In the genomic region with DNA sequence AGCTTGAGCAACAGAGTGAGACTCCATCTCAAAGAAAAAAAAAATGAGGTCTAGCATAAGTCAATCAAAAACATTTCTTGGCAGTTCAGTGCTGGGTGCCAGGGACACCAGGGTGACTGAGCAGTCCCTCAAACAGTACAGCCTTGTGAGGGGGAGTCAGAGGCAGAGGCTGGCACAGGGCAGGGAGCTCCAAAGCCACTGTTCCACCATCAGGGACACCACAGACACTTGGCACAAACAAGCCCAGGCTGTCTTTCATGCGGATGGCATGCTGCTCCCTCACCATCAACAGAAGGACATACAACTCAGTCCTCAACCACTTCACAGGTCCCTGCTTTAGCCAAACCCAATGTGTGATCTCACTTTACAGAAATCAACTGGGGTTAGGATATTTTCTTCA, we compare ENCODE assay signal across 20 cellular contexts. TPM values are rescaled to one million over a fixed set of nuclear protein-coding genes. Genes with fewer than 3 reads are reported as not detected.
DNase-seq lines count a peak whose midpoint lies in the region; ATAC-seq, FAIRE-seq and TF ChIP-seq lines count a peak whose summit lies in the region.
"Had no signal": no experiment of that assay in that cellular context is flagged by ENCODE, and none has a peak within 500 bp of the region (broad histone marks: within the 10 kb centered on the region; RNA-seq: fewer than 3 reads in every experiment).

No MANE protein-coding gene starts in this region.

- TF ChIP-seq RAD21 in H1 (IDR thresholded peaks at IDR 0.05 in 1 of 2, conservative IDR thresholded peaks at IDR 0.05 in 1 of 2; ENCODE audit: low read depth in 2 of 2, low read length in 2 of 2), result no peak

- H3K79me2 ChIP-seq in H1 (ENCODE audit: control insufficient read depth in 1 of 2, insufficient read depth in 2 of 2, low read length in 2 of 2) (no peaks in the 10 kb centered on the region), Karpas-422 (ENCODE audit: low read length) (no peaks in the 10 kb centered on the region)

- 0 out of 2 replicates have a peak overlapping the region, but pooled peaks have one; percentile 39 for H2AFZ ChIP-seq in H1 (ENCODE audit: low read length)
- H2AFZ ChIP-seq in Karpas-422 (ENCODE audit: low read length), result no peak overlapping the region

- TF ChIP-seq POLR2A in H1 (IDR thresholded peaks at IDR 0.05; ENCODE audit: control extremely low read depth in 1 of 2, low read depth in 2 of 2, low read length in 2 of 2), result no peak

- no peak overlapping the region for H3K27ac Mint-ChIP-seq in activated CD4-positive, alpha-beta T cell treated with anti-CD3 and anti-CD28 coated beads, Interleukin-2, amount 10 ng/mL, durations not matched to agents 24 days and 14 days

- H3K27me3 ChIP-seq in HL-60 (ENCODE audit: insufficient read depth, poor library complexity, severe bottlenecking) (no peaks in the 10 kb centered on the region), H1 (replicated peaks in 1 of 4; ENCODE audit: control insufficient read depth in 3 of 4, extremely low read depth in 1 of 4, insufficient read depth in 3 of 4, low read length in 3 of 4) (no peaks in the 10 kb centered on the region), Karpas-422 (ENCODE audit: low read length) (no peaks in the 10 kb centered on the region)
- H3K27me3 ChIP-seq: foreskin keratinocyte had no signal

- CTCF ChIA-PET in H1 (lab: Charles Lee; ENCODE audit: partially characterized antibody), result interaction anchor here (0.9 to 2.0 kb wide), 5 partner anchors 9 to 68 kb away, joined by 3 to 7 read pairs (median 3); no protein-coding TSS in a partner anchor

- H4K91ac ChIP-seq in H1 (replicated peaks; ENCODE audit: insufficient read length, low read length), result no peak overlapping the region

- 0 out of 2 replicates have a peak overlapping the region, but pooled peaks have one; percentile 48 for H2BK15ac ChIP-seq in H1 (ENCODE audit: low read length)

- H3K4me3 Mint-ChIP-seq in activated CD4-positive, alpha-beta T cell treated with anti-CD3 and anti-CD28 coated beads, Interleukin-2, amount 10 ng/mL, durations not matched to agents 24 days and 14 days, result no peak overlapping the region

- no peak for ATAC-seq in sciatic nerve
- no peak for ATAC-seq in HG03159 (IDR thresholded peaks at IDR 0.05; ENCODE audit: unreplicated experiment)
- ATAC-seq: foreskin keratinocyte had no signal

- H3K27me3 Mint-ChIP-seq in activated CD4-positive, alpha-beta T cell treated with anti-CD3 and anti-CD28 coated beads, Interleukin-2, amount 10 ng/mL, durations not matched to agents 24 days and 14 days, result peaks cover 4% of the 10 kb centered on the region

- H3K14ac ChIP-seq in H1 (ENCODE audit: insufficient read length), result no peak overlapping the region

- WGBS in H1 (ENCODE audit: extremely low coverage in 1 of 2, insufficient coverage in 1 of 2, insufficient read length in 1 of 2, insufficient replicate concordance in 2 of 2, low coverage in 1 of 2, low lambda C conversion rate in 2 of 2, missing lambda C conversion rate in 1 of 2), 2 experiments, result 89% methylated on average over 1 of the region's 1 CpG; no CpG with 5 or more reads in 1 of the 2 experiments

- H3K4me3 ChIP-seq in HL-60 (replicated peaks; ENCODE audit: insufficient read depth, low read length) (no peak overlapping the region), H1 (ENCODE audit: extremely low read depth in 1 of 4, insufficient read depth in 2 of 4, low read depth in 3 of 4, low read length in 4 of 4) (no peak overlapping the region), Karpas-422 (ENCODE audit: low read length) (no peak overlapping the region)

- no peak overlapping the region for H3K18ac ChIP-seq in H1 (ENCODE audit: extremely low read depth, low read length)

- no peak for FAIRE-seq in H1 (lab: Jason Lieb, UNC)
- FAIRE-seq: A204.1, astrocyte, colon, endothelial cell of umbilical vein, RCC 7860, small intestine had no signal

- H3K4me1 ChIP-seq in H1 (replicated peaks in 1 of 4; ENCODE audit: control insufficient read depth in 3 of 4, insufficient read depth in 4 of 4, low read length in 3 of 4) (no peaks in the 10 kb centered on the region), Karpas-422 (ENCODE audit: low read length) (peaks cover 7% of the 10 kb centered on the region)
- H3K4me1 ChIP-seq: foreskin keratinocyte had no signal

- H2AK5ac ChIP-seq in H1 (ENCODE audit: low read depth, low read length), result no peak overlapping the region

- peaks cover 11% of the 10 kb centered on the region for H3K9me3 Mint-ChIP-seq in activated CD4-positive, alpha-beta T cell treated with anti-CD3 and anti-CD28 coated beads, Interleukin-2, amount 10 ng/mL, durations not matched to agents 24 days and 14 days

- no peak for TF ChIP-seq EP300 in H1 (IDR thresholded peaks at IDR 0.05; ENCODE audit: borderline replicate concordance in 1 of 2, low read depth in 2 of 2, low read length in 2 of 2)

- H3K27ac ChIP-seq in HL-60 (replicated peaks), result peak overlapping the region; percentile 86
- no peak overlapping the region for H3K27ac ChIP-seq in H1 (ENCODE audit: low read depth, low read length)
- H3K27ac ChIP-seq in Karpas-422 (ENCODE audit: low read length), result no peak overlapping the region
- H3K27ac ChIP-seq: foreskin keratinocyte had no signal

- no peaks in the 10 kb centered on the region for H3K79me1 ChIP-seq in H1 (ENCODE audit: low read depth, low read length)

- H2BK12ac ChIP-seq in H1 (ENCODE audit: low read depth, low read length), result no peak overlapping the region

- no peaks in the 10 kb centered on the region for H3K9me2 ChIP-seq in Karpas-422 (replicated peaks; ENCODE audit: insufficient read depth, low read length)

- no peak overlapping the region for H2BK20ac ChIP-seq in H1 (ENCODE audit: low read length)

- peaks cover 12% of the 10 kb centered on the region for H3K4me1 Mint-ChIP-seq in activated CD4-positive, alpha-beta T cell treated with anti-CD3 and anti-CD28 coated beads, Interleukin-2, amount 10 ng/mL, durations not matched to agents 24 days and 14 days

- POLR2A ChIA-PET in H1 (lab: Charles Lee; ENCODE audit: partially characterized antibody), result interaction anchor here (1.0 to 1.3 kb wide), 2 partner anchors 55 to 62 kb away, joined by 3 read pairs; a partner anchor contains a TSS

- H4K20me1 ChIP-seq in H1 (replicated peaks in 1 of 2; ENCODE audit: control insufficient read depth in 1 of 2, insufficient read depth in 2 of 2, low read length in 2 of 2), result no peaks in the 10 kb centered on the region
- H4K20me1 ChIP-seq in Karpas-422 (ENCODE audit: insufficient read depth, low read depth, low read length), result no peaks in the 10 kb centered on the region

- no peaks in the 10 kb centered on the region; a peak in 1 of 4 replicates for H3K9me3 ChIP-seq in H1 (ENCODE audit: insufficient read depth in 2 of 2, low read depth in 1 of 2, low read length in 1 of 2)
- peaks cover 4% of the 10 kb centered on the region; the same call in 1 of the 2 replicates for H3K9me3 ChIP-seq in Karpas-422 (ENCODE audit: low read length)
- H3K9me3 ChIP-seq: left lung had no signal

- intact Hi-C loops in activated CD4-positive, alpha-beta T cell treated with anti-CD3 and anti-CD28 coated beads, Interleukin-2, amount 10 ng/mL, durations not matched to agents 24 days and 14 days (cut with micrococcal nuclease), result no loop called here
- intact Hi-C loops in sciatic nerve (cut with DNase I), result no loop called here

- H4K8ac ChIP-seq in H1 (ENCODE audit: extremely low read depth, insufficient read depth, low read length), result no peak overlapping the region

- H2BK5ac ChIP-seq in H1 (ENCODE audit: low read depth, low read length), result no peak overlapping the region

- no peak overlapping the region for H3K9ac ChIP-seq in H1 (replicated peaks in 1 of 4; ENCODE audit: extremely low read depth in 1 of 4, low read depth in 3 of 4, low read length in 3 of 4)
- no peak overlapping the region for H3K9ac ChIP-seq in Karpas-422 (ENCODE audit: low read length)

- no peak overlapping the region for H2BK120ac ChIP-seq in H1 (replicated peaks; ENCODE audit: low read depth, low read length)

- no peak overlapping the region for H4K5ac ChIP-seq in H1 (ENCODE audit: insufficient read length, low read depth, low read length)

- H3K56ac ChIP-seq in H1 (replicated peaks; ENCODE audit: insufficient read length, low read depth, low read length), result no peak overlapping the region

- H3K36me3 Mint-ChIP-seq in activated CD4-positive, alpha-beta T cell treated with anti-CD3 and anti-CD28 coated beads, Interleukin-2, amount 10 ng/mL, durations not matched to agents 24 days and 14 days (ENCODE audit: low read depth), result peaks cover 9% of the 10 kb centered on the region

- peak; percentile 60 for DNase-seq in activated CD4-positive, alpha-beta T cell treated with anti-CD3 and anti-CD28 coated beads, Interleukin-2, amount 10 ng/mL, durations not matched to agents 24 days and 14 days
- no peak for DNase-seq in activated CD4-positive, alpha-beta T cell treated with anti-CD3 and anti-CD28 coated beads, Interleukin-2, amount 50 U/mL, for 4 hours
- peak in 1 of 2 experiments; percentile 21 for DNase-seq in HL-60 (ENCODE audit: low read depth in 1 of 2, low spot score in 1 of 2)
- no peak for DNase-seq in H1 (ENCODE audit: low read depth in 1 of 2, low spot score in 2 of 2)
- DNase-seq in sciatic nerve (ENCODE audit: low spot score), result peak; percentile 31
- no peak for DNase-seq in NCI-H2227 treated with DMSO at 0.1 percent for 48 hours (lab: John Stamatoyannopoulos, UW)
- no peak for DNase-seq in Karpas-422
- DNase-seq: C1 segment of cervical spinal cord, foreskin keratinocyte, HCEC 1CT, left lung, NCI-H2171, NCI-H82 had no signal

- no peak overlapping the region for H3K4me2 ChIP-seq in H1 (ENCODE audit: insufficient read depth in 1 of 2, low read depth in 2 of 2, low read length in 2 of 2)
- H3K4me2 ChIP-seq in Karpas-422 (ENCODE audit: low read depth, low read length, poor library complexity, severe bottlenecking), result no peak overlapping the region

- no peaks in the 10 kb centered on the region for H3K23me2 ChIP-seq in H1 (ENCODE audit: low read depth, low read length)

- TF ChIP-seq CTCF in HL-60 (IDR thresholded peaks at IDR 0.05; ENCODE audit: insufficient read depth, low read length) (no peak), H1 (IDR thresholded peaks at IDR 0.05; ENCODE audit: control extremely low read depth in 1 of 3, insufficient read depth in 1 of 3, low read depth in 1 of 3, low read length in 3 of 3) (no peak)

- no peaks in the 10 kb centered on the region for H3K36me3 ChIP-seq in H1 (ENCODE audit: control insufficient read depth in 2 of 4, insufficient read depth in 4 of 4, low read length in 3 of 4)
- 0 out of 2 replicates have a peak, but pooled peaks cover 2% of the 10 kb centered on the region for H3K36me3 ChIP-seq in Karpas-422 (ENCODE audit: insufficient read depth, low read length)
- H3K36me3 ChIP-seq: left lung had no signal

- H3K23ac ChIP-seq in H1 (ENCODE audit: insufficient read length), result no peak overlapping the region

- no peak overlapping the region for H3K4ac ChIP-seq in H1 (replicated peaks; ENCODE audit: insufficient read length, low read depth, low read length)

RNA-seq across cellular contexts. Expression of a gene that starts 36.0 kb away (rescaled TPM):
- total RNA-seq in activated CD4-positive, alpha-beta T cell treated with anti-CD3 and anti-CD28 coated beads, Interleukin-2, amount 10 ng/mL, durations not matched to agents 24 days and 14 days, result not detected in 2 replicates
- 18.7 and 21.5 TPM in 2 replicates for total RNA-seq in H1 (2021; fragmentation: NEBNext Ultra II Directional; extraction: Animal tissue kit (Norgen Biotek cat#: 25700))
- 19.6 and 24.2 TPM in 2 replicates for polyA plus RNA-seq in H1 (2011; rRNA removed)
- 9.2 TPM for polyA plus RNA-seq in H1 (2011; cell fraction: cytosol; rRNA removed)
- polyA plus RNA-seq in H1 (2011; cell fraction: nucleus; rRNA removed), result 32.8 TPM
- 9.0 to 19.1 TPM (median 15.6 TPM) in 4 replicates for polyA plus RNA-seq in H1 (2012, experiment 1 of 2)
- 9.6 TPM for polyA plus RNA-seq in H1 (2012, experiment 2 of 2)
- 27.2 TPM for polyA plus RNA-seq in H1 (2013, experiment 1 of 2)
- polyA plus RNA-seq in H1 (2013, experiment 2 of 2), result 27.6 TPM
- polyA minus RNA-seq in H1 (2011; rRNA and poly(A)+ RNA removed), result 15.4 and 22.9 TPM in 2 replicates
- 17.1 TPM for polyA minus RNA-seq in H1 (2011; cell fraction: cytosol; rRNA and poly(A)+ RNA removed)
- 16.3 TPM for polyA minus RNA-seq in H1 (2011; cell fraction: nucleus; rRNA and poly(A)+ RNA removed)
- not detected for total RNA-seq in sciatic nerve
- total RNA-seq in Karpas-422 (2014; rRNA removed; shearing (Covaris generic); ENCODE audit: low replicate concordance), result not detected in 2 replicates
- total RNA-seq: endothelial cell of umbilical vein, left lung had no signal

RNA-seq across cellular contexts. Expression of a gene that starts 54.8 kb away (rescaled TPM):
- total RNA-seq in activated CD4-positive, alpha-beta T cell treated with anti-CD3 and anti-CD28 coated beads, Interleukin-2, amount 10 ng/mL, durations not matched to agents 24 days and 14 days, result 509 and 520 TPM in 2 replicates
- 2,636 and 2,728 TPM in 2 replicates for total RNA-seq in H1 (2021; fragmentation: NEBNext Ultra II Directional; extraction: Animal tissue kit (Norgen Biotek cat#: 25700))
- 1,557 and 2,732 TPM in 2 replicates for polyA plus RNA-seq in H1 (2011; rRNA removed)
- 964 TPM for polyA plus RNA-seq in H1 (2011; cell fraction: cytosol; rRNA removed)
- 1,246 TPM for polyA plus RNA-seq in H1 (2011; cell fraction: nucleus; rRNA removed)
- 1,617 to 2,329 TPM (median 2,130 TPM) in 4 replicates for polyA plus RNA-seq in H1 (2012, experiment 1 of 2)
- polyA plus RNA-seq in H1 (2012, experiment 2 of 2), result 2,251 TPM
- polyA plus RNA-seq in H1 (2013, experiment 1 of 2), result 2,575 TPM
- polyA plus RNA-seq in H1 (2013, experiment 2 of 2), result 2,634 TPM
- 338 and 485 TPM in 2 replicates for polyA minus RNA-seq in H1 (2011; rRNA and poly(A)+ RNA removed)
- 832 TPM for polyA minus RNA-seq in H1 (2011; cell fraction: cytosol; rRNA and poly(A)+ RNA removed)
- polyA minus RNA-seq in H1 (2011; cell fraction: nucleus; rRNA and poly(A)+ RNA removed), result 540 TPM
- 29.0 TPM for total RNA-seq in sciatic nerve
- 337 and 353 TPM in 2 replicates for total RNA-seq in Karpas-422 (2014; rRNA removed; shearing (Covaris generic); ENCODE audit: low replicate concordance)

Comparison
In these comparisons a context has a peak if more than half of its experiments do, and no peak if none do; other contexts are left out.
1. DNase-seq: peak in activated CD4-positive, alpha-beta T cell treated with anti-CD3 and anti-CD28 coated beads, Interleukin-2, amount 10 ng/mL, durations not matched to agents 24 days and 14 days (single experiment) and sciatic nerve (single experiment); none in activated CD4-positive, alpha-beta T cell treated with anti-CD3 and anti-CD28 coated beads, Interleukin-2, amount 50 U/mL, for 4 hours (0 of 2), H1 (0 of 2), NCI-H2227 treated with DMSO at 0.1 percent for 48 hours (single experiment) and Karpas-422 (single experiment).
2. RNA of a gene that starts 36.0 kb away (total RNA-seq): 18.7 to 21.5 TPM in H1; not detected in activated CD4-positive, alpha-beta T cell treated with anti-CD3 and anti-CD28 coated beads, Interleukin-2, amount 10 ng/mL, durations not matched to agents 24 days and 14 days, not detected in sciatic nerve (single experiment) and not detected in Karpas-422; every median in the first group is over 10 times any median in the second.
3. RNA of a gene that starts 54.8 kb away (total RNA-seq): 2,636 to 2,728 TPM in H1, 509 to 520 TPM in activated CD4-positive, alpha-beta T cell treated with anti-CD3 and anti-CD28 coated beads, Interleukin-2, amount 10 ng/mL, durations not matched to agents 24 days and 14 days and 337 to 353 TPM in Karpas-422; 29.0 TPM in sciatic nerve (single experiment); every median in the first group is over 10 times any median in the second.